8 cellular contexts compared by ENCODE assay signal in the genomic region with DNA sequence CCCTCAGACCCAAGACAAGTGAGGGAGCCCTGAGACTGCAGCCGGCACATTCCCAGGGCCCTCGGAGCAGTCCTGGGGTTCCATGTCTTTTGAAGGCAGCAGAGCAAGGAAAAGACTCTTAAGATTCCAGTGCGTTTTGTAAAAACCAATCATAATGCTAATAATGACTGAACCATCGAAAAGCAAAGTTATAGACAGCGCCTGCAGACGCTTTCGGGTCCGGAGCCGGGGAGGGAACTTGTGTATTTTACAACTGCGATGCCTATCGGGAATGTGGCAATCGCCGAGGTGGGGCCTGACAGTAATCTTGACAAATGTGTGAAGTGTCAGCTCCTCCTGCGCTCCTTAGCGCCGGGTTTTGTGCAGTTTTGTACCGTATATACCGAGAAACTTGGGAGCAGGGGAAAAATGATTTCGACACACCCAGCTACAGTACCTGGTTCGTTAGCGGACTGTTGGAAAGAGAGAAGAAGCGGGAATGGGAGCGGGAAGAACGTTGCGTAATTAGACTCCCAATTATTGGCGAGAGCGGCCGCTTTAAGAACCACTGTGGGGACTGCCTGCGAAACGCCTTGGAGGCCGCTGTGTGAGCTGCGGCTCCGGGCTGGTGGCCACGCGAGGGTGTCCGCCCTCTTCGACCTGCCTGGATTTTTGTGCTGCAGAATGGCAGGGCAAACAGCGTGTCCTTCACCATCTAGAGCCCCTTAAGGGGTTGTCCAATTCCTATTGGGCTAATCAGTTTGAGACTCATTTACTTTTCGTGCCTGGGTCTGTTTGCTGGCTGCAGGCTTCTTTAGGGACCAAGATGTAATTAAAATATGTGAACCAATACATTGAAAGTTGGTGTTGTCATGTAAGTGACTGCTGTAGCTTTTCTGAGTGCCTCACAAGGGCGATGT. TPM values are rescaled to one million over a fixed set of nuclear protein-coding genes. Genes with fewer than 3 reads are reported as not detected.
A peak's percentile ranks its signal among the peaks of the same experiment; 100 is the strongest.
DNase-seq lines count a peak whose midpoint lies in the region; ATAC-seq, FAIRE-seq and TF ChIP-seq lines count a peak whose summit lies in the region.

No MANE protein-coding gene starts in this region.

- peaks cover 34% of the 10 kb centered on the region for H3K4me1 ChIP-seq in RWPE2 (ENCODE audit: insufficient read depth, poor library complexity, severe bottlenecking)
- peaks cover 8 to 48% (median 20%) of the 10 kb centered on the region in 4 donors for H3K4me1 ChIP-seq in liver (ENCODE audit: control insufficient read depth in 4 of 4, insufficient read depth in 4 of 4, low read length in 3 of 4)
- peaks cover 3 to 61% (median 40%) of the 10 kb centered on the region in 5 donors for H3K4me1 ChIP-seq in subcutaneous abdominal adipose tissue (ENCODE audit: control insufficient read depth in 5 of 5, insufficient read depth in 5 of 5, low read length in 5 of 5)

- DNase-seq in stimulated activated CD4-positive, alpha-beta T cell treated with anti-CD3 and anti-CD28 coated beads, Interleukin-15, amount 100 ng/mL, for 24 hours, result peak; percentile 30
- DNase-seq in stimulated activated CD4-positive, alpha-beta T cell treated with anti-CD3 and anti-CD28 coated beads, Interleukin-1b, Interleukin-23, amount 100 ng/mL, for 48 hours, result no peak
- DNase-seq in RWPE2 (ENCODE audit: low spot score) (no peak), dorsolateral prefrontal cortex (peak in 3 of 10 donors; percentile 36 to 53 (median 47)), NCI-H1436 (lab: John Stamatoyannopoulos, UW) (no peak), HTR-8/SVneo (ENCODE audit: insufficient read length, low spot score) (no peak)

- H3K27me3 ChIP-seq in RWPE2 (ENCODE audit: insufficient read depth, poor library complexity, severe bottlenecking), result no peaks in the 10 kb centered on the region
- peaks cover 0 to 52% (median 18%) of the 10 kb centered on the region in 45 donors for H3K27me3 ChIP-seq in dorsolateral prefrontal cortex
- H3K27me3 ChIP-seq in liver (ENCODE audit: control insufficient read depth in 4 of 4, insufficient read depth in 4 of 4, low read length in 3 of 4), result no peaks in the 10 kb centered on the region
- H3K27me3 ChIP-seq in subcutaneous abdominal adipose tissue (ENCODE audit: control insufficient read depth in 5 of 5, insufficient read depth in 4 of 5, low read length in 5 of 5), result no peaks in the 10 kb centered on the region

- H3K9ac ChIP-seq in liver (ENCODE audit: low read depth in 1 of 2, low read length in 2 of 2) (peak overlapping the region; percentile 73 to 88), subcutaneous abdominal adipose tissue (ENCODE audit: low read length in 5 of 5) (peak overlapping the region; percentile 90 to 97 (median 96))

- H3K36me3 ChIP-seq in RWPE2 (ENCODE audit: low read depth), result peaks cover 18% of the 10 kb centered on the region; the same call in 1 of the 2 replicates
- no peaks in the 10 kb centered on the region for H3K36me3 ChIP-seq in liver (ENCODE audit: control insufficient read depth in 4 of 4, insufficient read depth in 3 of 4, low read depth in 1 of 4, low read length in 3 of 4)
- peaks cover 0 to under 1% (median 0%) of the 10 kb centered on the region in 5 donors for H3K36me3 ChIP-seq in subcutaneous abdominal adipose tissue (ENCODE audit: control insufficient read depth in 5 of 5, insufficient read depth in 5 of 5, low read length in 5 of 5)

- TF ChIP-seq CTCF in RWPE2 (IDR thresholded peaks at IDR 0.05; ENCODE audit: poor library complexity, severe bottlenecking) (peak; percentile 30), dorsolateral prefrontal cortex (IDR thresholded peaks at IDR 0.05 in 54 of 56, conservative IDR thresholded peaks at IDR 0.05 in 2 of 56; ENCODE audit: low read depth in 1 of 56, partially characterized antibody in 56 of 56) (peak in 3 of 56 donors; percentile 4 to 17 (median 9)), liver (IDR thresholded peaks at IDR 0.05; ENCODE audit: low read depth, low read length, missing input control) (no peak)

- peak; percentile 49 to 68 for TF ChIP-seq RAD21 in liver (IDR thresholded peaks at IDR 0.05)

- peak overlapping the region; percentile 97 for H3K4me3 ChIP-seq in RWPE2 (ENCODE audit: severe bottlenecking)
- peak overlapping the region; percentile 42 to 78 (median 69) for H3K4me3 ChIP-seq in dorsolateral prefrontal cortex
- peak overlapping the region; percentile 72 to 93 (median 89) for H3K4me3 ChIP-seq in liver (ENCODE audit: low read depth in 1 of 3, low read length in 3 of 3)
- H3K4me3 ChIP-seq in subcutaneous abdominal adipose tissue (ENCODE audit: low read depth in 1 of 5, low read length in 5 of 5), result peak overlapping the region; percentile 84 to 98 (median 86)

- H3K27ac ChIP-seq in RWPE2 (ENCODE audit: poor library complexity, severe bottlenecking), result peak overlapping the region; percentile 97
- H3K27ac ChIP-seq in dorsolateral prefrontal cortex, result peak overlapping the region in 56 of 59 donors; percentile 5 to 93 (median 82)
- peak overlapping the region; percentile 98 to 99 for H3K27ac ChIP-seq in liver (ENCODE audit: low read depth in 1 of 2, low read length in 2 of 2)
- H3K27ac ChIP-seq in subcutaneous abdominal adipose tissue (ENCODE audit: low read depth, low read length), result peak overlapping the region; percentile 98

- intact Hi-C loops in dorsolateral prefrontal cortex (cut with DNase I), result loop anchor here in 1 of 2 donors (5.0 kb wide), 2 partner anchors 68 to 248 kb away; no protein-coding TSS in a partner anchor

- H3K9me3 ChIP-seq in RWPE2 (ENCODE audit: severe bottlenecking) (no peaks in the 10 kb centered on the region), liver (ENCODE audit: control insufficient read depth in 4 of 4, low read length in 3 of 4) (no peaks in the 10 kb centered on the region), subcutaneous abdominal adipose tissue (ENCODE audit: control insufficient read depth in 5 of 5, low read length in 5 of 5) (no peaks in the 10 kb centered on the region)

- no peak for FAIRE-seq in HTR-8/SVneo (lab: Jason Lieb, UNC)

- 3% methylated on average over 40 of the region's 40 CpGs for WGBS in liver

- ATAC-seq in RWPE2 (ENCODE audit: low read depth), result peak; percentile 19

TF ChIP-seq in liver, 16 proteins besides CTCF, POLR2A, EP300 and RAD21:
- peak; percentile 14 for TF ChIP-seq FOXA1 (IDR thresholded peaks at IDR 0.05)
- TF ChIP-seq YY1 (IDR thresholded peaks at IDR 0.05), result peak; percentile 60
- TF ChIP-seq TAF1 (conservative IDR thresholded peaks at IDR 0.05), result peak; percentile 54
- TF ChIP-seq HNF4A (conservative IDR thresholded peaks at IDR 0.05), result peak; percentile 37 to 43
- TF ChIP-seq ZBTB33 (IDR thresholded peaks at IDR 0.05), result peak; percentile 29
- TF ChIP-seq, protein P1, sequence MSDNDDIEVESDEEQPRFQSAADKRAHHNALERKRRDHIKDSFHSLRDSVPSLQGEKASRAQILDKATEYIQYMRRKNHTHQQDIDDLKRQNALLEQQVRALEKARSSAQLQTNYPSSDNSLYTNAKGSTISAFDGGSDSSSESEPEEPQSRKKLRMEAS (IDR thresholded peaks at IDR 0.05), result peak; percentile 78
- TF ChIP-seq RXRA (IDR thresholded peaks at IDR 0.05), result peak; percentile 33 to 74
- peak; percentile 44 for TF ChIP-seq SP1 (IDR thresholded peaks at IDR 0.05)
- TF ChIP-seq EGR1 (IDR thresholded peaks at IDR 0.05; ENCODE audit: low read depth in 2 of 2), result peak in 1 of 2 donors; percentile 58
- TF ChIP-seq, protein P2, sequence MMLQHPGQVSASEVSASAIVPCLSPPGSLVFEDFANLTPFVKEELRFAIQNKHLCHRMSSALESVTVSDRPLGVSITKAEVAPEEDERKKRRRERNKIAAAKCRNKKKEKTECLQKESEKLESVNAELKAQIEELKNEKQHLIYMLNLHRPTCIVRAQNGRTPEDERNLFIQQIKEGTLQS (IDR thresholded peaks at IDR 0.05), result no peak
- no peak for TF ChIP-seq NR2F2 (IDR thresholded peaks at IDR 0.05)

RNA-seq across cellular contexts. Expression of gene EPAS1, which starts 2.4 kb away (rescaled TPM):
- total RNA-seq in dorsolateral prefrontal cortex, result 100 to 1,000 TPM in 100 of 120 experiments, 10 to 100 TPM in 20; 63.6 to 481 (median 129) TPM
- total RNA-seq in liver, result 100 to 1,000 TPM in 1 of 2 donors, 10 to 100 TPM in 1; 51.5 to 193 TPM
- polyA plus RNA-seq in liver, result 10 to 100 TPM; 26.2 to 70.7 TPM
